In genomic region chr6:113969888-113970807, GRCh38 we compare ENCODE assay signal across 1 cellular context.
TF ChIP-seq lines count a peak whose summit lies in the region.

No MANE protein-coding gene starts in this region.

TF ChIP-seq in HepG2, 621 proteins besides CTCF, POLR2A, EP300 and RAD21 (continued from another document and continues in another):
- TF ChIP-seq, protein P1, sequence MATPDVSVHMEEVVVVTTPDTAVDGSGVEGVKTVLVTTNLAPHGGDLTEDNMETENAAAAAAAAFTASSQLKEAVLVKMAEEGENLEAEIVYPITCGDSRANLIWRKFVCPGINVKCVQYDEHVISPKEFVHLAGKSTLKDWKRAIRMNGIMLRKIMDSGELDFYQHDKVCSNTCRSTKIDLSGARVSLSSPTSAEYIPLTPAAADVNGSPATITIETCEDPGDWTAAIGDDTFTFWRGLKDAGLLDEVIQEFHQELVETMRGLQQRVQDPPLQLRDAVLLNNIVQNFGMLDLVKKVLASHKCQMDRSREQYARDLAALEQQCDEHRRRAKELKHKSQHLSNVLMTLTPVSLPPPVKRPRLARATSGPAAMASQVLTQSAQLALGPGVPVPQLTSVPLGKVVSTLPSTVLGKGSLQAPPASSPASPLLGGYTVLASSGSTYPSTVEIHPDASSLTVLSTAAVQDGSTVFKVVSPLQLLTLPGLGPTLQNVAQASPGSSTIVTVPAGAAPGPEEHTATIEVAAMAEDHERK (CRISPR knock-in tag; IDR thresholded peaks at IDR 0.05; ENCODE audit: low read depth): no peak
- TF ChIP-seq, protein P2, sequence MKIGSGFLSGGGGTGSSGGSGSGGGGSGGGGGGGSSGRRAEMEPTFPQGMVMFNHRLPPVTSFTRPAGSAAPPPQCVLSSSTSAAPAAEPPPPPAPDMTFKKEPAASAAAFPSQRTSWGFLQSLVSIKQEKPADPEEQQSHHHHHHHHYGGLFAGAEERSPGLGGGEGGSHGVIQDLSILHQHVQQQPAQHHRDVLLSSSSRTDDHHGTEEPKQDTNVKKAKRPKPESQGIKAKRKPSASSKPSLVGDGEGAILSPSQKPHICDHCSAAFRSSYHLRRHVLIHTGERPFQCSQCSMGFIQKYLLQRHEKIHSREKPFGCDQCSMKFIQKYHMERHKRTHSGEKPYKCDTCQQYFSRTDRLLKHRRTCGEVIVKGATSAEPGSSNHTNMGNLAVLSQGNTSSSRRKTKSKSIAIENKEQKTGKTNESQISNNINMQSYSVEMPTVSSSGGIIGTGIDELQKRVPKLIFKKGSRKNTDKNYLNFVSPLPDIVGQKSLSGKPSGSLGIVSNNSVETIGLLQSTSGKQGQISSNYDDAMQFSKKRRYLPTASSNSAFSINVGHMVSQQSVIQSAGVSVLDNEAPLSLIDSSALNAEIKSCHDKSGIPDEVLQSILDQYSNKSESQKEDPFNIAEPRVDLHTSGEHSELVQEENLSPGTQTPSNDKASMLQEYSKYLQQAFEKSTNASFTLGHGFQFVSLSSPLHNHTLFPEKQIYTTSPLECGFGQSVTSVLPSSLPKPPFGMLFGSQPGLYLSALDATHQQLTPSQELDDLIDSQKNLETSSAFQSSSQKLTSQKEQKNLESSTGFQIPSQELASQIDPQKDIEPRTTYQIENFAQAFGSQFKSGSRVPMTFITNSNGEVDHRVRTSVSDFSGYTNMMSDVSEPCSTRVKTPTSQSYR (CRISPR knock-in tag; IDR thresholded peaks at IDR 0.05; ENCODE audit: borderline replicate concordance): no peak
- TF ChIP-seq NFKB2 (CRISPR knock-in tag; IDR thresholded peaks at IDR 0.05; ENCODE audit: borderline replicate concordance) (no peak), ZBTB7B (CRISPR knock-in tag; IDR thresholded peaks at IDR 0.05) (no peak), SALL2 (CRISPR knock-in tag; IDR thresholded peaks at IDR 0.05) (peak; percentile 56; the same call in 1 of the 2 replicates), ZNF616 (CRISPR knock-in tag; IDR thresholded peaks at IDR 0.05; ENCODE audit: low read depth) (no peak; the same call in 1 of the 2 replicates), PHF20 (CRISPR knock-in tag; IDR thresholded peaks at IDR 0.05) (no peak), ZNF382 (CRISPR knock-in tag; IDR thresholded peaks at IDR 0.05; ENCODE audit: borderline replicate concordance) (no peak), ZNF280B (CRISPR knock-in tag; IDR thresholded peaks at IDR 0.05; ENCODE audit: borderline replicate concordance) (0 out of 2 replicates have a peak, but pooled peaks have one; percentile 18), ZNF44 (CRISPR knock-in tag; IDR thresholded peaks at IDR 0.05) (no peak), GZF1 (CRISPR knock-in tag; IDR thresholded peaks at IDR 0.05) (no peak), ZNF709 (CRISPR knock-in tag; IDR thresholded peaks at IDR 0.05) (no peak), FOXK2 (IDR thresholded peaks at IDR 0.05) (no peak), ELF1 (CRISPR knock-in tag; IDR thresholded peaks at IDR 0.05) (0 out of 2 replicates have a peak, but pooled peaks have one; percentile 14), ZNF550 (CRISPR knock-in tag; IDR thresholded peaks at IDR 0.05; ENCODE audit: borderline replicate concordance) (no peak), CREB1 (IDR thresholded peaks at IDR 0.05) (no peak), CREB1 (CRISPR knock-in tag; IDR thresholded peaks at IDR 0.05) (no peak), ZFX (CRISPR knock-in tag; IDR thresholded peaks at IDR 0.05; ENCODE audit: low read depth) (peak; percentile 27; the same call in 1 of the 2 replicates), ATRX (CRISPR knock-in tag; IDR thresholded peaks at IDR 0.05; ENCODE audit: borderline replicate concordance) (no peak), ZNF703 (CRISPR knock-in tag; IDR thresholded peaks at IDR 0.05; ENCODE audit: borderline replicate concordance) (no peak), ZNF264 (CRISPR knock-in tag; IDR thresholded peaks at IDR 0.05) (no peak), POLR2G (IDR thresholded peaks at IDR 0.05; ENCODE audit: low read depth, low read length) (no peak), TBX3 (IDR thresholded peaks at IDR 0.05; ENCODE audit: borderline replicate concordance) (no peak), ZKSCAN8 (CRISPR knock-in tag; IDR thresholded peaks at IDR 0.05; ENCODE audit: borderline replicate concordance) (no peak), SNRNP70 (IDR thresholded peaks at IDR 0.05; ENCODE audit: low read depth, low read length) (no peak), ZNF546 (CRISPR knock-in tag; conservative IDR thresholded peaks at IDR 0.05) (0 out of 2 replicates have a peak, but pooled peaks have one; percentile 1), MAX (IDR thresholded peaks at IDR 0.05) (no peak), THAP7 (CRISPR knock-in tag; IDR thresholded peaks at IDR 0.05) (no peak; the same call in 1 of the 2 replicates), ZSCAN20 (CRISPR knock-in tag; IDR thresholded peaks at IDR 0.05; ENCODE audit: borderline replicate concordance) (peak; percentile 57; the same call in 1 of the 2 replicates), NFE2L2 (IDR thresholded peaks at IDR 0.05; ENCODE audit: low read length) (no peak), TFDP1 (CRISPR knock-in tag; IDR thresholded peaks at IDR 0.05; ENCODE audit: borderline replicate concordance) (no peak), SOX13 (IDR thresholded peaks at IDR 0.05) (no peak), SOX13 (CRISPR knock-in tag; conservative IDR thresholded peaks at IDR 0.05 in 1 of 2, IDR thresholded peaks at IDR 0.05 in 1 of 2) (no peak), CREB3 (CRISPR knock-in tag; IDR thresholded peaks at IDR 0.05) (no peak), ZNF691 (CRISPR knock-in tag; IDR thresholded peaks at IDR 0.05; ENCODE audit: borderline replicate concordance, low read depth) (0 out of 2 replicates have a peak, but pooled peaks have one; percentile 20)
- TF ChIP-seq, protein P3, sequence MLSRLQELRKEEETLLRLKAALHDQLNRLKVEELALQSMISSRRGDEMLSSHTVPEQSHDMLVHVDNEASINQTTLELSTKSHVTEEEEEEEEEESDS (CRISPR knock-in tag; IDR thresholded peaks at IDR 0.05; ENCODE audit: borderline replicate concordance): no peak
- TF ChIP-seq, protein P4, sequence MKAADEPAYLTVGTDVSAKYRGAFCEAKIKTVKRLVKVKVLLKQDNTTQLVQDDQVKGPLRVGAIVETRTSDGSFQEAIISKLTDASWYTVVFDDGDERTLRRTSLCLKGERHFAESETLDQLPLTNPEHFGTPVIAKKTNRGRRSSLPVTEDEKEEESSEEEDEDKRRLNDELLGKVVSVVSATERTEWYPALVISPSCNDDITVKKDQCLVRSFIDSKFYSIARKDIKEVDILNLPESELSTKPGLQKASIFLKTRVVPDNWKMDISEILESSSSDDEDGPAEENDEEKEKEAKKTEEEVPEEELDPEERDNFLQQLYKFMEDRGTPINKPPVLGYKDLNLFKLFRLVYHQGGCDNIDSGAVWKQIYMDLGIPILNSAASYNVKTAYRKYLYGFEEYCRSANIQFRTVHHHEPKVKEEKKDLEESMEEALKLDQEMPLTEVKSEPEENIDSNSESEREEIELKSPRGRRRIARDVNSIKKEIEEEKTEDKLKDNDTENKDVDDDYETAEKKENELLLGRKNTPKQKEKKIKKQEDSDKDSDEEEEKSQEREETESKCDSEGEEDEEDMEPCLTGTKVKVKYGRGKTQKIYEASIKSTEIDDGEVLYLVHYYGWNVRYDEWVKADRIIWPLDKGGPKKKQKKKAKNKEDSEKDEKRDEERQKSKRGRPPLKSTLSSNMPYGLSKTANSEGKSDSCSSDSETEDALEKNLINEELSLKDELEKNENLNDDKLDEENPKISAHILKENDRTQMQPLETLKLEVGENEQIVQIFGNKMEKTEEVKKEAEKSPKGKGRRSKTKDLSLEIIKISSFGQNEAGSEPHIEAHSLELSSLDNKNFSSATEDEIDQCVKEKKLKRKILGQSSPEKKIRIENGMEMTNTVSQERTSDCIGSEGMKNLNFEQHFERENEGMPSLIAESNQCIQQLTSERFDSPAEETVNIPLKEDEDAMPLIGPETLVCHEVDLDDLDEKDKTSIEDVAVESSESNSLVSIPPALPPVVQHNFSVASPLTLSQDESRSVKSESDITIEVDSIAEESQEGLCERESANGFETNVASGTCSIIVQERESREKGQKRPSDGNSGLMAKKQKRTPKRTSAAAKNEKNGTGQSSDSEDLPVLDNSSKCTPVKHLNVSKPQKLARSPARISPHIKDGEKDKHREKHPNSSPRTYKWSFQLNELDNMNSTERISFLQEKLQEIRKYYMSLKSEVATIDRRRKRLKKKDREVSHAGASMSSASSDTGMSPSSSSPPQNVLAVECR (CRISPR knock-in tag; IDR thresholded peaks at IDR 0.05; ENCODE audit: borderline replicate concordance): 0 out of 2 replicates have a peak, but pooled peaks have one; percentile 11
- TF ChIP-seq, protein P5, sequence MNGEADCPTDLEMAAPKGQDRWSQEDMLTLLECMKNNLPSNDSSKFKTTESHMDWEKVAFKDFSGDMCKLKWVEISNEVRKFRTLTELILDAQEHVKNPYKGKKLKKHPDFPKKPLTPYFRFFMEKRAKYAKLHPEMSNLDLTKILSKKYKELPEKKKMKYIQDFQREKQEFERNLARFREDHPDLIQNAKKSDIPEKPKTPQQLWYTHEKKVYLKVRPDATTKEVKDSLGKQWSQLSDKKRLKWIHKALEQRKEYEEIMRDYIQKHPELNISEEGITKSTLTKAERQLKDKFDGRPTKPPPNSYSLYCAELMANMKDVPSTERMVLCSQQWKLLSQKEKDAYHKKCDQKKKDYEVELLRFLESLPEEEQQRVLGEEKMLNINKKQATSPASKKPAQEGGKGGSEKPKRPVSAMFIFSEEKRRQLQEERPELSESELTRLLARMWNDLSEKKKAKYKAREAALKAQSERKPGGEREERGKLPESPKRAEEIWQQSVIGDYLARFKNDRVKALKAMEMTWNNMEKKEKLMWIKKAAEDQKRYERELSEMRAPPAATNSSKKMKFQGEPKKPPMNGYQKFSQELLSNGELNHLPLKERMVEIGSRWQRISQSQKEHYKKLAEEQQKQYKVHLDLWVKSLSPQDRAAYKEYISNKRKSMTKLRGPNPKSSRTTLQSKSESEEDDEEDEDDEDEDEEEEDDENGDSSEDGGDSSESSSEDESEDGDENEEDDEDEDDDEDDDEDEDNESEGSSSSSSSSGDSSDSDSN (CRISPR knock-in tag; IDR thresholded peaks at IDR 0.05): no peak; the same call in 1 of the 2 replicates
- TF ChIP-seq, protein P6, sequence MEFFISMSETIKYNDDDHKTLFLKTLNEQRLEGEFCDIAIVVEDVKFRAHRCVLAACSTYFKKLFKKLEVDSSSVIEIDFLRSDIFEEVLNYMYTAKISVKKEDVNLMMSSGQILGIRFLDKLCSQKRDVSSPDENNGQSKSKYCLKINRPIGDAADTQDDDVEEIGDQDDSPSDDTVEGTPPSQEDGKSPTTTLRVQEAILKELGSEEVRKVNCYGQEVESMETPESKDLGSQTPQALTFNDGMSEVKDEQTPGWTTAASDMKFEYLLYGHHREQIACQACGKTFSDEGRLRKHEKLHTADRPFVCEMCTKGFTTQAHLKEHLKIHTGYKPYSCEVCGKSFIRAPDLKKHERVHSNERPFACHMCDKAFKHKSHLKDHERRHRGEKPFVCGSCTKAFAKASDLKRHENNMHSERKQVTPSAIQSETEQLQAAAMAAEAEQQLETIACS (CRISPR knock-in tag; IDR thresholded peaks at IDR 0.05): 0 out of 2 replicates have a peak, but pooled peaks have one; percentile 36
- TF ChIP-seq, protein P7, sequence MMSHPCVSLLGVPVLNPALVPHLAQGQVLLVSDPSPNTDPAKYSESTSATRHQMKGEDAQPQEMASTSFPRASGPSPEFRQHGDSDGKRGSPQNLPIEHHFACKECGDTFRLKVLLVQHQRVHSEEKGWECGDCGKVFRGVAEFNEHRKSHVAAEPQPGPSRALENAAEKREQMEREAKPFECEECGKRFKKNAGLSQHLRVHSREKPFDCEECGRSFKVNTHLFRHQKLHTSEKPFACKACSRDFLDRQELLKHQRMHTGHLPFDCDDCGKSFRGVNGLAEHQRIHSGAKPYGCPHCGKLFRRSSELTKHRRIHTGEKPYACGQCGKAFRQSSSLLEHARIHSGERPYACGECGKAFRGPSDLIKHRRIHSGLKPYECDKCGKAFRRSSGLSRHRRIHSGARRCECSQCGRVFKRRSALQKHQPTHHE (CRISPR knock-in tag; IDR thresholded peaks at IDR 0.05; ENCODE audit: borderline replicate concordance): peak; percentile 43; the same call in 1 of the 2 replicates
